ENCODE assay signal across 1 cellular context in genomic region chr20:50244352-50245149, GRCh38.
TF ChIP-seq lines count a peak whose summit lies in the region.

No MANE protein-coding gene starts in this region.

TF ChIP-seq in IMR-90, 13 proteins besides CTCF, POLR2A, EP300 and RAD21 (continued from another document):
- no peak for TF ChIP-seq USF2 (IDR thresholded peaks at IDR 0.05; ENCODE audit: low read depth, low read length)
- TF ChIP-seq NFE2L2 (IDR thresholded peaks at IDR 0.05; ENCODE audit: low read depth, low read length): no peak
- no peak for TF ChIP-seq BHLHE40 (IDR thresholded peaks at IDR 0.05; ENCODE audit: low read depth, low read length)
- TF ChIP-seq RCOR1 (IDR thresholded peaks at IDR 0.05; ENCODE audit: insufficient replicate concordance, low read length): no peak
- no peak for TF ChIP-seq MAFK (IDR thresholded peaks at IDR 0.05; ENCODE audit: low read depth, low read length)
- no peak for TF ChIP-seq RFX5 (IDR thresholded peaks at IDR 0.05; ENCODE audit: low read depth, low read length)
- no peak for TF ChIP-seq CHD1 (IDR thresholded peaks at IDR 0.05; ENCODE audit: low read depth, low read length)
- TF ChIP-seq MXI1 (IDR thresholded peaks at IDR 0.05; ENCODE audit: borderline replicate concordance, low read depth, low read length): no peak
